ENCODE assay signal across 1 cellular context in the genomic region with DNA sequence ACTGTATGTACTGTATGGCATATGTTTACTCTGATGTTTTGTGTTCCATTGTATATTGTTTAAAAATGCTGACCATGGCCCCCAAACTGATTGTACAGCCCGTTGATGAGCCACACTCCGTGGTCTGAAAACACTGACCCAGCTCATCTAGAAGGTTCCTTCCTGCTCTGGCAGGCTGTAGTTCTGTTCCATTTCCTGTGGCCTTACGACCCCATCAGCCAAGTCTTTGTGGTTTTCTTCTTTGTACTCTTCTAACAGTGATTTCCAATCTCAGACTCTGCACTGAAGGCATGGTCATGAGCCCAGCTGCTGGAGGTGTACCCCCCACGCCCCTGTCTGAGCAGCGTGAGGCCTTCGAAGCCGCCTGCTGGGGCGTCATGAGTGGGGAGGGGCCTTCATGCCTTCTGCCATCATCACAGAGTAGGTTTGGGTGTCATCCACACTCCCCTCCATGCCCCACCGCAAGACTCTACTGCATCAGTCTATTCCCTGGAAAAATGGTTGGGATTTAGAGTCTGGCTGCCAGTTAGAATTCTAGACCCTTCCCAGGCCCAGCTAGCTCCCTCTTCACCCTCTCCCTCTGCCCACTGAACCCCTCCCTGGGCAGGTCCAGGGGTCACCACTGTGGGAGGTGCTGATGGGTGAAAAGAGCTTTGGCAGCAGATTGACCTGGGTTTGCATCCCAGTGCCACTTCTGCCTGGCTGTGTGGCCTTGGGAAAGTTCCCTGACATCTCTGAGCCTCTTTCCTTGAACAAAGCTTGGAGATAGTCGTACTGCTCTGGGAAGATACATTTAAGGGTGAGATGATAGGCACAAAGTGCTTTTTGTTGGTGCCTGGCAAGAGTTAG.
TF ChIP-seq lines count a peak whose summit lies in the region.

No MANE protein-coding gene starts in this region.

TF ChIP-seq in H1, 55 proteins besides CTCF, POLR2A, EP300 and RAD21:
- TF ChIP-seq HDAC2 (IDR thresholded peaks at IDR 0.05; ENCODE audit: borderline replicate concordance in 1 of 2, low read depth in 2 of 2, low read length in 2 of 2) (peak in 1 of 2 experiments; percentile 58; a peak in 1 of 4 replicates), KDM1A (IDR thresholded peaks at IDR 0.05; ENCODE audit: borderline replicate concordance, low read length) (peak; percentile 93), CTBP2 (IDR thresholded peaks at IDR 0.05; ENCODE audit: borderline replicate concordance, insufficient read depth, insufficient read length, low read length) (no peak)
